ENCODE assay signal across 9 cellular contexts in the genomic region with DNA sequence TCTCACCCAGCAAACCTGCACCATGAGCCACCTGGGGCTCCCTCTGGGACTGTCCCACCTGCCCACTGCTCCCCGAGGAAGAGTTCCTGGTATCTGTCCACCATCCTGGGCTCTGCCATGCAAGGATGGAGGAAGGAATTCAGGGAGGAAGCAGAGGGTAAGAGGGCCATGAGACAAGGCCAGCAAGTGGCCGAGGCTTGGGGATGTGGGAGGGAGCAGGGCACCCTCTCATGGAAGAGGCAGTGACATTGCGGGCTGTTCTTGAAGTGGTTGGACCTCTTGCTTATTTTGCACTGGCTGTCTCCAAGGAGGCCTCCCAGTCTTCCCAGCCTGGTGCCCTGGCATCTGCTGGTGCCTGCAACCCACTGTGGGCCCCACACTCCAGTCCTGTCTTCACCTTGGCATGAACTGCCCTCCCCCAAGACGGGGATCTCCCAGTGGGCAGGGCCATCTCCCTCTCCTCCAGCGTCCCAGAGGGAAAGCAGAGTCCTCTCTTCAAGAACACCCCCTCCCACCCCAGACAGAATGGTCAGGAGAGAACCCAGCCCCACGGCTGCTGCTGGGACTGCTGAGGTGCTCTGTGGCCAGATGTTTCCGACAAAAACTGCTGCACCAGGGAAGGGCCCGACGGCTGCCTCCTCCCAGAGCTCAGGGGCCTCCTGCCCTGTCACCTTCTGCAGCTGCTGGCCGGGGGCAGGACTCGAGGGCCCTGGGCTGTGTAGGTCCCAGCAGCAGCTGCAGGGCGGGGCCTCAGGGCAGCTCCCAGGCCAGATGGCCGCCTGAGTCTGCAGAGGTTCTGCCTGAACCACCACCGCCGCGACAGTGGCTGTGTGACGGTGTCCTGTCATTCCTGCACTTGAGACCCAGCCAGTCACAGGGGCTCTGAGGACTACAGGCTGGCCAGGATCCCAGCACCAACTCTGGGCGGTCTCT. TPM values are rescaled to one million over a fixed set of nuclear protein-coding genes. Genes with fewer than 3 reads are reported as not detected.
DNase-seq lines count a peak whose midpoint lies in the region; ATAC-seq, FAIRE-seq and TF ChIP-seq lines count a peak whose summit lies in the region.
"Had no signal": no experiment of that assay in that cellular context is flagged by ENCODE, and none has a peak within 500 bp of the region (broad histone marks: within the 10 kb centered on the region; RNA-seq: fewer than 3 reads in every experiment).

No MANE protein-coding gene starts in this region.

- H3K27me3 ChIP-seq in SJCRH30 (no peaks in the 10 kb centered on the region), right atrium auricular region (no peaks in the 10 kb centered on the region), spleen (replicated peaks in 1 of 7) (no peaks in the 10 kb centered on the region)

- DNase-seq in NCI-H748 (lab: John Stamatoyannopoulos, UW; ENCODE audit: unreplicated experiment): peak; percentile 23
- no peak for DNase-seq in NCI-H748 treated with DMSO at 0.1 percent for 48 hours (lab: John Stamatoyannopoulos, UW)
- DNase-seq in SJCRH30: peak; percentile 87 to 88
- no peak for DNase-seq in right atrium auricular region (ENCODE audit: low spot score)
- DNase-seq in spleen: no peak
- DNase-seq in GM12891 (ENCODE audit: insufficient read length, low spot score): no peak
- no peak for DNase-seq in activated gamma-delta T cell (lab: John Stamatoyannopoulos, UW)
- DNase-seq: PC-3 had no signal

- intact Hi-C loops in spleen (cut with DNase I; ENCODE audit: low total_unique reads): no loop called here

- TF ChIP-seq CTCF in right atrium auricular region (IDR thresholded peaks at IDR 0.05) (no peak), spleen (IDR thresholded peaks at IDR 0.05 in 8 of 11, conservative IDR thresholded peaks at IDR 0.05 in 3 of 11) (no peak)

- ATAC-seq in GM18873 (IDR thresholded peaks at IDR 0.05; ENCODE audit: low FRiP score, unreplicated experiment): no peak
- ATAC-seq: PC-3 had no signal

- 38 to 58% (median 42%) methylated on average over 8 to 18 of the region's 18 CpGs for WGBS in spleen, 5 donors

- H3K9me3 ChIP-seq in SJCRH30 (replicated peaks) (no peaks in the 10 kb centered on the region), right atrium auricular region (no peaks in the 10 kb centered on the region), spleen (no peaks in the 10 kb centered on the region)

- TF ChIP-seq POLR2A in spleen (IDR thresholded peaks at IDR 0.05): no peak
- TF ChIP-seq POLR2A in GM12891 (IDR thresholded peaks at IDR 0.05; ENCODE audit: low read depth, low read length): no peak

- no peak for FAIRE-seq in GM12891 (lab: Jason Lieb, UNC)

- H3K27ac ChIP-seq in SJCRH30 (no peak overlapping the region), right atrium auricular region (peak overlapping the region; percentile 96), spleen (peak overlapping the region; percentile 43 to 95 (median 90))

- peaks cover 26% of the 10 kb centered on the region for H3K4me1 ChIP-seq in SJCRH30
- peaks cover 0 to 78% of the 10 kb centered on the region in 2 donors for H3K4me1 ChIP-seq in right atrium auricular region
- H3K4me1 ChIP-seq in spleen: peaks cover 55 to 88% (median 78%) of the 10 kb centered on the region in 6 donors

- peaks cover 4% of the 10 kb centered on the region for H3K36me3 ChIP-seq in SJCRH30
- H3K36me3 ChIP-seq in right atrium auricular region: no peaks in the 10 kb centered on the region
- H3K36me3 ChIP-seq in spleen: peaks cover 0 to 4% (median 0%) of the 10 kb centered on the region in 6 donors

- H3K4me3 ChIP-seq in SJCRH30: no peak overlapping the region
- H3K4me3 ChIP-seq in right atrium auricular region: no peak overlapping the region
- no peak overlapping the region for H3K4me3 ChIP-seq in spleen

TF ChIP-seq in GM12891, 5 proteins besides CTCF, POLR2A, EP300 and RAD21:
- TF ChIP-seq POLR2AphosphoS5 (IDR thresholded peaks at IDR 0.05; ENCODE audit: low read depth, low read length): no peak
- no peak for TF ChIP-seq SPI1 (IDR thresholded peaks at IDR 0.05; ENCODE audit: low read depth, low read length)
- TF ChIP-seq POU2F2 (IDR thresholded peaks at IDR 0.05; ENCODE audit: low read depth, low read length): no peak
- no peak for TF ChIP-seq PAX5 (IDR thresholded peaks at IDR 0.05; ENCODE audit: insufficient read depth, low read length, severe bottlenecking)
- no peak for TF ChIP-seq TAF1 (IDR thresholded peaks at IDR 0.05; ENCODE audit: low read depth, low read length)

RNA-seq across cellular contexts. Expression of gene AKT1, which starts 1.8 kb away (rescaled TPM):
- total RNA-seq in SJCRH30 (2014; rRNA removed; shearing (Covaris generic)): 160 and 164 TPM in 2 replicates
- total RNA-seq in right atrium auricular region: 10 to 100 TPM; 77.7 to 93.8 TPM
- total RNA-seq in spleen: 100 to 1,000 TPM; 107 to 184 (median 141) TPM
- 100 to 1,000 TPM in 1 of 3 donors, 10 to 100 TPM in 2; 56.2 to 114 (median 61.6) TPM for polyA plus RNA-seq in spleen
- 47.1 TPM for polyA plus RNA-seq in GM12891 (2012; ENCODE audit: low read depth, missing spikeins)

RNA-seq across cellular contexts. Expression of gene ZBTB42, which starts 3.5 kb away (rescaled TPM):
- 0.38 and 0.48 TPM in 2 replicates for total RNA-seq in SJCRH30 (2014; rRNA removed; shearing (Covaris generic))
- total RNA-seq in right atrium auricular region (1 to 10 TPM; 8.5 to 9.0 TPM), spleen (10 to 100 TPM in 1 of 7 donors, 1 to 10 TPM in 6; 4.2 to 11.5 (median 7.9) TPM)
- 1 to 10 TPM in 2 of 3 donors, under 1 TPM in 1; 0.74 to 2.9 (median 1.1) TPM for polyA plus RNA-seq in spleen
- 0.13 TPM for polyA plus RNA-seq in GM12891 (2012; ENCODE audit: low read depth, missing spikeins)

RNA-seq across cellular contexts. Expression of gene SIVA1, which starts 44.4 kb away (rescaled TPM):
- 105 and 157 TPM in 2 replicates for total RNA-seq in SJCRH30 (2014; rRNA removed; shearing (Covaris generic))
- 100 to 1,000 TPM; 137 to 238 TPM for total RNA-seq in right atrium auricular region
- total RNA-seq in spleen: 100 to 1,000 TPM in 3 of 7 donors, 10 to 100 TPM in 4; 56.7 to 198 (median 76.4) TPM
- polyA plus RNA-seq in spleen: 100 to 1,000 TPM; 119 to 226 (median 184) TPM
- polyA plus RNA-seq in GM12891 (2012; ENCODE audit: low read depth, missing spikeins): 76.5 TPM

Comparison
In these comparisons a context has a peak if more than half of its experiments do, and no peak if none do; other contexts are left out.
1. DNase-seq: peak in NCI-H748 (single experiment) and SJCRH30 (2 of 2); none in NCI-H748 treated with DMSO at 0.1 percent for 48 hours (single experiment), right atrium auricular region (single experiment), spleen (single experiment), GM12891 (single experiment) and activated gamma-delta T cell (single experiment).